ENCODE assay signal across 29 cellular contexts in genomic region chr1:232664844-232665777, GRCh38.
"Had no signal": no experiment of that assay in that cellular context is flagged by ENCODE, and none has a peak within 500 bp of the region (broad histone marks: within the 10 kb centered on the region; RNA-seq: fewer than 3 reads in every experiment).

No MANE protein-coding gene starts in this region.

- DNase-seq: activated CD4-positive, alpha-beta memory T cell treated with anti-CD3 and anti-CD28 coated beads for 36 hours; activated CD4-positive, alpha-beta T cell treated with anti-CD3 and anti-CD28 coated beads, Interleukin-2, amount 10 ng/mL, durations not matched to agents 24 days and 14 days; activated CD4-positive, CD25-positive, alpha-beta regulatory T cell treated with anti-CD3 and anti-CD28 coated beads, Interleukin-2, amount 50 U/mL, for 72 hours; activated CD8-positive, alpha-beta memory T cell treated with anti-CD3 and anti-CD28 coated beads, Interleukin-2, amount 50 U/mL, for 48 hours; activated gamma-delta T cell treated with Interleukin-2 at 50 U/mL for 16 hours; activated naive CD4-positive, alpha-beta T cell treated with anti-CD3 and anti-CD28 coated beads, Interleukin-2, amount 50 U/mL, for 16 hours; activated T-cell treated with anti-CD3 and anti-CD28 coated beads, Interleukin-2, amount 50 U/mL, for 24 hours; amniotic stem cell; brain microvascular endothelial cell; caudate nucleus; endodermal cell; foreskin fibroblast; head of caudate nucleus; hippocampal formation; immature natural killer cell; kidney glomerular epithelial cell; left lung; mesendoderm; natural killer cell; occipital lobe; spleen; stimulated activated CD4-positive, alpha-beta T cell treated with anti-CD3 and anti-CD28 coated beads, Interleukin-2, amount 100 ng/mL, for 48 hours; stomach; thyroid gland had no signal

- H3K9ac ChIP-seq: neural progenitor cell had no signal

- H3K27ac ChIP-seq: brain microvascular endothelial cell, left lung, neural progenitor cell, right atrium auricular region, spleen, stomach, thyroid gland, upper lobe of left lung had no signal

- H3K4me3 ChIP-seq: left lung, lung, neural progenitor cell, right atrium auricular region, spleen, stomach, thyroid gland, upper lobe of left lung had no signal

- H3K9me3 ChIP-seq: left lung, right atrium auricular region, spleen, stomach, thyroid gland, upper lobe of left lung had no signal

- H3K36me3 ChIP-seq: brain microvascular endothelial cell, left lung, neural progenitor cell, right atrium auricular region, spleen, stomach, thyroid gland, upper lobe of left lung had no signal

- FAIRE-seq: astrocyte had no signal

- H3K27me3 ChIP-seq: left lung, neural progenitor cell, right atrium auricular region, spleen, stomach, thyroid gland, upper lobe of left lung had no signal

- H3K4me1 ChIP-seq: left lung, neural progenitor cell, right atrium auricular region, thyroid gland had no signal
